Comparison of ENCODE assay signal across 20 cellular contexts in genomic region chr18:50142441-50143120, GRCh38. TPM values are rescaled to one million over a fixed set of nuclear protein-coding genes. Genes with fewer than 3 reads are reported as not detected.
DNase-seq lines count a peak whose midpoint lies in the region; ATAC-seq and TF ChIP-seq lines count a peak whose summit lies in the region.
"Had no signal": no experiment of that assay in that cellular context is flagged by ENCODE, and none has a peak within 500 bp of the region (broad histone marks: within the 10 kb centered on the region; RNA-seq: fewer than 3 reads in every experiment).

No MANE protein-coding gene starts in this region.

- H3K4me1 Mint-ChIP-seq in MCF 10A (ENCODE audit: insufficient read depth, unreplicated experiment) = peaks cover 26% of the 10 kb centered on the region
- H3K4me1 Mint-ChIP-seq in natural killer cell = no peaks in the 10 kb centered on the region
- H3K4me1 Mint-ChIP-seq: CD4-positive, CD25-positive, alpha-beta regulatory T cell had no signal

- intact Hi-C loops in MCF 10A (cut with micrococcal nuclease) = loop anchor here (5.0 kb wide), 1 partner anchor 50 kb away; no protein-coding TSS in a partner anchor
- intact Hi-C loops in breast epithelium (cut with DNase I; ENCODE audit: low total_unique reads) = no loop called here
- intact Hi-C loops in natural killer cell (cut with micrococcal nuclease) = no loop called here

- no peaks in the 10 kb centered on the region for H3K9me3 ChIP-seq in breast epithelium
- H3K9me3 ChIP-seq: BE2C, SJCRH30 had no signal

- H3K27me3 ChIP-seq in breast epithelium (no peaks in the 10 kb centered on the region), foreskin keratinocyte (peaks cover 46% of the 10 kb centered on the region)
- H3K27me3 ChIP-seq: BE2C, SJCRH30 had no signal

- DNase-seq in MCF 10A (ENCODE audit: unreplicated experiment) (peak; percentile 17), breast epithelium (ENCODE audit: low spot score in 2 of 2) (no peak), astrocyte of the hippocampus (ENCODE audit: low read depth, low spot score) (peak; percentile 30), foreskin keratinocyte (peak; percentile 16 to 40), natural killer cell (no peak), coronary artery (ENCODE audit: low spot score) (no peak), caudate nucleus (lab: John Stamatoyannopoulos, UW) (no peak)
- DNase-seq: BE2C; CD4-positive, CD25-positive, alpha-beta regulatory T cell; COR-L47; DMS153; GF-D8; GOT3; KG1; NCI-H1417 treated with DMSO at 0.1 percent for 48 hours; NCI-H187 treated with DMSO at 0.1 percent for 48 hours; NCI-H345; NCI-H526; SJCRH30 had no signal

- H3K27me3 Mint-ChIP-seq in MCF 10A (ENCODE audit: insufficient read depth, unreplicated experiment) = no peaks in the 10 kb centered on the region
- peaks cover 16 to 23% of the 10 kb centered on the region in 2 donors for H3K27me3 Mint-ChIP-seq in natural killer cell (ENCODE audit: low read depth in 2 of 2)

- H3K36me3 Mint-ChIP-seq in MCF 10A (ENCODE audit: insufficient read depth, unreplicated experiment) (no peaks in the 10 kb centered on the region), natural killer cell (no peaks in the 10 kb centered on the region)
- H3K36me3 Mint-ChIP-seq: CD4-positive, CD25-positive, alpha-beta regulatory T cell had no signal

- H3K4me3 ChIP-seq in breast epithelium (no peak overlapping the region), coronary artery (no peak overlapping the region)
- H3K4me3 ChIP-seq: SJCRH30 had no signal

- no TSS peak for BruUV-seq in MCF 10A (replicated peaks; lab: Mats Ljungman, UMichigan)

- TF ChIP-seq CTCF in MCF 10A (IDR thresholded peaks at IDR 0.05; ENCODE audit: unreplicated experiment) (no peak), breast epithelium (IDR thresholded peaks at IDR 0.05) (no peak), foreskin keratinocyte (conservative IDR thresholded peaks at IDR 0.05) (no peak), natural killer cell (IDR thresholded peaks at IDR 0.05) (no peak), coronary artery (IDR thresholded peaks at IDR 0.05) (no peak)

- POLR2A ChIA-PET in MCF 10A (lab: Yijun Ruan, JAX) = interaction anchor here (0.5 to 2.0 kb wide), 5 partner anchors 19 to 420 kb away, joined by 3 to 12 read pairs (median 4); partner anchors contain the start of gene MYO5B

- H3K4me1 ChIP-seq in breast epithelium = no peaks in the 10 kb centered on the region
- peaks cover 14% of the 10 kb centered on the region for H3K4me1 ChIP-seq in foreskin keratinocyte
- H3K4me1 ChIP-seq: BE2C, SJCRH30 had no signal

- H3K27ac ChIP-seq in breast epithelium (no peak overlapping the region), foreskin keratinocyte (peak overlapping the region; percentile 36), coronary artery (no peak overlapping the region), caudate nucleus (ENCODE audit: low read depth, low read length) (no peak overlapping the region)
- H3K27ac ChIP-seq: SJCRH30 had no signal

- no peak for TF ChIP-seq POLR2A in breast epithelium (IDR thresholded peaks at IDR 0.05)

- ATAC-seq in foreskin keratinocyte = peak; percentile 41
- no peak for ATAC-seq in HG02981 (IDR thresholded peaks at IDR 0.05; ENCODE audit: unreplicated experiment)
- no peak for ATAC-seq in natural killer cell

- no peak overlapping the region for H3K4me3 Mint-ChIP-seq in MCF 10A (ENCODE audit: unreplicated experiment)
- no peak overlapping the region for H3K4me3 Mint-ChIP-seq in natural killer cell
- H3K4me3 Mint-ChIP-seq: CD4-positive, CD25-positive, alpha-beta regulatory T cell had no signal

- H3K27ac Mint-ChIP-seq in MCF 10A (ENCODE audit: low read depth, unreplicated experiment) = no peak overlapping the region
- no peak overlapping the region for H3K27ac Mint-ChIP-seq in natural killer cell
- H3K27ac Mint-ChIP-seq: CD4-positive, CD25-positive, alpha-beta regulatory T cell had no signal

- no peaks in the 10 kb centered on the region for H3K36me3 ChIP-seq in breast epithelium
- H3K36me3 ChIP-seq: BE2C, SJCRH30 had no signal

- CTCF ChIA-PET in MCF 10A (lab: Yijun Ruan, JAX) = interaction anchor here (0.6 to 0.7 kb wide), 2 partner anchors 30 to 93 kb away, joined by 3 to 4 read pairs; no protein-coding TSS in a partner anchor

- H3K9me3 Mint-ChIP-seq in MCF 10A (ENCODE audit: unreplicated experiment) (no peaks in the 10 kb centered on the region), natural killer cell (peaks cover 0 to 2% of the 10 kb centered on the region in 2 donors)

RNA-seq across cellular contexts. Expression of gene MYO5B, which starts 52.4 kb away (rescaled TPM):
- 25.9 and 26.7 TPM in 2 replicates for total RNA-seq in MCF 10A (2022)
- 10 to 100 TPM in 2 of 3 donors, 1 to 10 TPM in 1; 2.4 to 53.1 (median 22.0) TPM for total RNA-seq in breast epithelium
- total RNA-seq in foreskin keratinocyte = 6.8 and 8.4 TPM in 2 replicates
- polyA plus RNA-seq in foreskin keratinocyte = 4.7 and 5.3 TPM in 2 replicates
- under 1 TPM in 1 of 3 donors, not detected in 2; 0.33 TPM for total RNA-seq in natural killer cell
- total RNA-seq: CD4-positive, CD25-positive, alpha-beta regulatory T cell had no signal

Comparison
In these comparisons a context has a peak if more than half of its experiments do, and no peak if none do; other contexts are left out.
1. DNase-seq: peak in MCF 10A (single experiment), astrocyte of the hippocampus (single experiment) and foreskin keratinocyte (2 of 2); none in breast epithelium (0 of 2), natural killer cell (single experiment), coronary artery (single experiment) and caudate nucleus (0 of 61).